Comparison of ENCODE assay signal across 15 cellular contexts in genomic region chr14:63901434-63902085, GRCh38. TPM values are rescaled to one million over a fixed set of nuclear protein-coding genes. Genes with fewer than 3 reads are reported as not detected.
A peak's percentile ranks its signal among the peaks of the same experiment; 100 is the strongest.
DNase-seq lines count a peak whose midpoint lies in the region; ATAC-seq and TF ChIP-seq lines count a peak whose summit lies in the region.
"Had no signal": no experiment of that assay in that cellular context is flagged by ENCODE, and none has a peak within 500 bp of the region (broad histone marks: within the 10 kb centered on the region; RNA-seq: fewer than 3 reads in every experiment).

No MANE protein-coding gene starts in this region.

- no peaks in the 10 kb centered on the region for H3K27me3 Mint-ChIP-seq in central memory CD8-positive, alpha-beta T cell
- no peaks in the 10 kb centered on the region for H3K27me3 Mint-ChIP-seq in mesothelial cell of epicardium (ENCODE audit: low read depth)

- H3K4me3 ChIP-seq in neutrophil (ENCODE audit: low read depth in 1 of 2, low read length in 1 of 2): peak overlapping the region in 1 of 2 experiments; percentile 9
- H3K4me3 ChIP-seq: tibial artery had no signal

- peaks cover 76% of the 10 kb centered on the region for H3K4me1 Mint-ChIP-seq in central memory CD8-positive, alpha-beta T cell
- H3K4me1 Mint-ChIP-seq in mesothelial cell of epicardium: peaks cover 26% of the 10 kb centered on the region

- H3K27ac ChIP-seq in neutrophil: peak overlapping the region; percentile 66
- H3K27ac ChIP-seq: tibial artery had no signal

- H3K4me1 ChIP-seq in neutrophil (ENCODE audit: control insufficient read depth in 1 of 2, insufficient read depth in 1 of 2, low read depth in 1 of 2, low read length in 1 of 2): peaks cover 26 to 31% of the 10 kb centered on the region in 2 experiments

- H3K9me3 Mint-ChIP-seq in central memory CD8-positive, alpha-beta T cell: no peaks in the 10 kb centered on the region
- H3K9me3 Mint-ChIP-seq in mesothelial cell of epicardium: peaks cover 22% of the 10 kb centered on the region

- peak overlapping the region; percentile 5 for H3K4me3 Mint-ChIP-seq in central memory CD8-positive, alpha-beta T cell
- H3K4me3 Mint-ChIP-seq in mesothelial cell of epicardium: no peak overlapping the region

- peak overlapping the region; percentile 58 for H3K27ac Mint-ChIP-seq in central memory CD8-positive, alpha-beta T cell (ENCODE audit: low read depth)
- H3K27ac Mint-ChIP-seq in mesothelial cell of epicardium: no peak overlapping the region

- peak; percentile 61 for DNase-seq in GM04503 (ENCODE audit: low read depth)
- DNase-seq in NCI-H226: peak; percentile 19
- no peak for DNase-seq in central memory CD8-positive, alpha-beta T cell (ENCODE audit: low spot score in 2 of 2)
- DNase-seq in omental fat pad (ENCODE audit: low spot score): no peak
- no peak for DNase-seq in mesothelial cell of epicardium (ENCODE audit: low spot score in 2 of 2, unreplicated experiment in 2 of 2)
- no peak for DNase-seq in NCI-H1092 treated with DMSO at 0.1 percent for 48 hours (lab: John Stamatoyannopoulos, UW)
- DNase-seq: activated CD4-positive, alpha-beta T cell treated with anti-CD3 and anti-CD28 coated beads, Interleukin-2, amount 50 U/mL, for 48 hours; DMS153; left colon; NCI-H510A treated with DMSO at 0.1 percent for 48 hours had no signal

- ATAC-seq in central memory CD8-positive, alpha-beta T cell (replicated peaks; ENCODE audit: extremely low read depth, poor library complexity, severe bottlenecking): no peak
- ATAC-seq in HG03457 (IDR thresholded peaks at IDR 0.05; ENCODE audit: unreplicated experiment): no peak
- ATAC-seq in omental fat pad (ENCODE audit: low FRiP score): no peak
- ATAC-seq: esophagus mucosa, left colon, SK-N-SH treated with all-trans-retinoic acid at 6 μM for 48 hours had no signal

- H3K27me3 ChIP-seq in neutrophil: peaks cover 55% of the 10 kb centered on the region
- H3K27me3 ChIP-seq: tibial artery had no signal

- H3K36me3 ChIP-seq in neutrophil: no peaks in the 10 kb centered on the region
- H3K36me3 ChIP-seq: tibial artery had no signal

- TF ChIP-seq CTCF in neutrophil (IDR thresholded peaks at IDR 0.05): no peak
- TF ChIP-seq CTCF in omental fat pad (IDR thresholded peaks at IDR 0.05): no peak
- no peak for TF ChIP-seq CTCF in mesothelial cell of epicardium (IDR thresholded peaks at IDR 0.05; ENCODE audit: unreplicated experiment)

- no peaks in the 10 kb centered on the region for H3K9me3 ChIP-seq in neutrophil
- H3K9me3 ChIP-seq: tibial artery had no signal

- peaks cover 5% of the 10 kb centered on the region for H3K36me3 Mint-ChIP-seq in central memory CD8-positive, alpha-beta T cell (ENCODE audit: insufficient read depth)
- peaks cover 17% of the 10 kb centered on the region for H3K36me3 Mint-ChIP-seq in mesothelial cell of epicardium

RNA-seq across cellular contexts. Expression of gene SYNE2, which starts 48.8 kb away (rescaled TPM):
- total RNA-seq in omental fat pad (100 to 1,000 TPM; 162 to 274 (median 207) TPM), mesothelial cell of epicardium (84.6 to 87.1 TPM (median 85.3 TPM) in 3 replicates)

Comparison
In these comparisons a context has a peak if more than half of its experiments do, and no peak if none do; other contexts are left out.
1. DNase-seq: peak in GM04503 (single experiment) and NCI-H226 (single experiment); none in central memory CD8-positive, alpha-beta T cell (0 of 2), omental fat pad (single experiment), mesothelial cell of epicardium (0 of 2) and NCI-H1092 treated with DMSO at 0.1 percent for 48 hours (single experiment).